In genomic region chr1:209937996-209938959, GRCh38 we compare ENCODE assay signal across 8 cellular contexts. TPM values are rescaled to one million over a fixed set of nuclear protein-coding genes. Genes with fewer than 3 reads are reported as not detected.
DNase-seq lines count a peak whose midpoint lies in the region; ATAC-seq lines count a peak whose summit lies in the region.

TSS of gene SYT14 (plus strand) at chr1:209938217. CDS start at chr1:209938265, 48 bp downstream.

- H3K36me3 ChIP-seq in adipocyte (ENCODE audit: control insufficient read depth, insufficient read depth, low read length, severe bottlenecking), result no peaks in the 10 kb centered on the region

- intact Hi-C loops in activated CD4-positive, alpha-beta T cell treated with anti-CD3 and anti-CD28 coated beads, Interleukin-2, amount 10 ng/mL, durations not matched to agents 24 days and 14 days (cut with micrococcal nuclease), result loop anchor here (10.0 kb wide), 1 partner anchor 53 kb away; no protein-coding TSS in a partner anchor

- peaks cover 8% of the 10 kb centered on the region for H3K4me1 Mint-ChIP-seq in activated CD4-positive, alpha-beta T cell treated with anti-CD3 and anti-CD28 coated beads, Interleukin-2, amount 10 ng/mL, durations not matched to agents 24 days and 14 days

- H3K9me3 Mint-ChIP-seq in activated CD4-positive, alpha-beta T cell treated with anti-CD3 and anti-CD28 coated beads, Interleukin-2, amount 10 ng/mL, durations not matched to agents 24 days and 14 days, result no peaks in the 10 kb centered on the region

- H3K27me3 ChIP-seq in adipocyte (replicated peaks; ENCODE audit: control insufficient read depth, insufficient read depth, low read length), result peaks cover 21% of the 10 kb centered on the region

- no peaks in the 10 kb centered on the region for H3K4me1 ChIP-seq in adipocyte (ENCODE audit: control insufficient read depth, insufficient read depth, low read length)

- no peak for ATAC-seq in HG02798 (IDR thresholded peaks at IDR 0.05; ENCODE audit: poor library complexity, unreplicated experiment)

- H3K9me3 ChIP-seq in adipocyte (ENCODE audit: control insufficient read depth, low read length) (no peaks in the 10 kb centered on the region), iPS-18c (ENCODE audit: control insufficient read depth, insufficient read depth, low read length) (no peaks in the 10 kb centered on the region)

- peak; percentile 57 for DNase-seq in activated CD4-positive, alpha-beta T cell treated with anti-CD3 and anti-CD28 coated beads, Interleukin-2, amount 10 ng/mL, durations not matched to agents 24 days and 14 days
- DNase-seq in activated CD4-positive, alpha-beta T cell treated with anti-CD3 and anti-CD28 coated beads, Interleukin-2, amount 50 U/mL, for 4 hours, result no peak
- DNase-seq in NCI-H146 treated with DMSO at 0.1 percent for 48 hours (lab: John Stamatoyannopoulos, UW; ENCODE audit: unreplicated experiment), result peak; percentile 66
- DNase-seq in adipocyte (ENCODE audit: low read depth), result peak; percentile 86
- peak in 33 of 49 donors; percentile 3 to 87 (median 45) for DNase-seq in substantia nigra (lab: John Stamatoyannopoulos, UW)
- no peak for DNase-seq in central memory CD4-positive, alpha-beta T cell

- peak within 1 kb of the TSS; percentile 64 for H3K4me3 Mint-ChIP-seq in activated CD4-positive, alpha-beta T cell treated with anti-CD3 and anti-CD28 coated beads, Interleukin-2, amount 10 ng/mL, durations not matched to agents 24 days and 14 days

- H3K36me3 Mint-ChIP-seq in activated CD4-positive, alpha-beta T cell treated with anti-CD3 and anti-CD28 coated beads, Interleukin-2, amount 10 ng/mL, durations not matched to agents 24 days and 14 days (ENCODE audit: low read depth), result peaks cover 3% of the 10 kb centered on the region

- no peak within 1 kb of the TSS for H3K27ac ChIP-seq in substantia nigra (ENCODE audit: low read depth, low read length, poor library complexity, severe bottlenecking)

- peaks cover 68% of the 10 kb centered on the region for H3K27me3 Mint-ChIP-seq in activated CD4-positive, alpha-beta T cell treated with anti-CD3 and anti-CD28 coated beads, Interleukin-2, amount 10 ng/mL, durations not matched to agents 24 days and 14 days

- peak within 1 kb of the TSS; percentile 77 for H3K4me3 ChIP-seq in adipocyte (ENCODE audit: low read length)
- peak within 1 kb of the TSS; percentile 81 for H3K4me3 ChIP-seq in iPS-18c (ENCODE audit: insufficient read depth, low read depth, low read length)

- H3K9ac ChIP-seq in adipocyte (ENCODE audit: low read length), result peak within 1 kb of the TSS; percentile 39

- peak within 1 kb of the TSS; percentile 14 for H3K27ac Mint-ChIP-seq in activated CD4-positive, alpha-beta T cell treated with anti-CD3 and anti-CD28 coated beads, Interleukin-2, amount 10 ng/mL, durations not matched to agents 24 days and 14 days

RNA-seq across cellular contexts. Expression of gene SYT14, which starts in this region (rescaled TPM):
- total RNA-seq in activated CD4-positive, alpha-beta T cell treated with anti-CD3 and anti-CD28 coated beads, Interleukin-2, amount 10 ng/mL, durations not matched to agents 24 days and 14 days, result not detected in 2 replicates

Comparison
In these comparisons a context has a peak if more than half of its experiments do, and no peak if none do; other contexts are left out.
1. Peak in DNase-seq in activated CD4-positive, alpha-beta T cell treated with anti-CD3 and anti-CD28 coated beads, Interleukin-2, amount 10 ng/mL, durations not matched to agents 24 days and 14 days; RNA of the gene not detected or under 1 TPM.
2. DNase-seq: peak in NCI-H146 treated with DMSO at 0.1 percent for 48 hours (single experiment), adipocyte (single experiment) and substantia nigra (33 of 49); none in activated CD4-positive, alpha-beta T cell treated with anti-CD3 and anti-CD28 coated beads, Interleukin-2, amount 50 U/mL, for 4 hours (0 of 2) and central memory CD4-positive, alpha-beta T cell (single experiment).